ENCODE assay signal across 8 cellular contexts in the genomic region with DNA sequence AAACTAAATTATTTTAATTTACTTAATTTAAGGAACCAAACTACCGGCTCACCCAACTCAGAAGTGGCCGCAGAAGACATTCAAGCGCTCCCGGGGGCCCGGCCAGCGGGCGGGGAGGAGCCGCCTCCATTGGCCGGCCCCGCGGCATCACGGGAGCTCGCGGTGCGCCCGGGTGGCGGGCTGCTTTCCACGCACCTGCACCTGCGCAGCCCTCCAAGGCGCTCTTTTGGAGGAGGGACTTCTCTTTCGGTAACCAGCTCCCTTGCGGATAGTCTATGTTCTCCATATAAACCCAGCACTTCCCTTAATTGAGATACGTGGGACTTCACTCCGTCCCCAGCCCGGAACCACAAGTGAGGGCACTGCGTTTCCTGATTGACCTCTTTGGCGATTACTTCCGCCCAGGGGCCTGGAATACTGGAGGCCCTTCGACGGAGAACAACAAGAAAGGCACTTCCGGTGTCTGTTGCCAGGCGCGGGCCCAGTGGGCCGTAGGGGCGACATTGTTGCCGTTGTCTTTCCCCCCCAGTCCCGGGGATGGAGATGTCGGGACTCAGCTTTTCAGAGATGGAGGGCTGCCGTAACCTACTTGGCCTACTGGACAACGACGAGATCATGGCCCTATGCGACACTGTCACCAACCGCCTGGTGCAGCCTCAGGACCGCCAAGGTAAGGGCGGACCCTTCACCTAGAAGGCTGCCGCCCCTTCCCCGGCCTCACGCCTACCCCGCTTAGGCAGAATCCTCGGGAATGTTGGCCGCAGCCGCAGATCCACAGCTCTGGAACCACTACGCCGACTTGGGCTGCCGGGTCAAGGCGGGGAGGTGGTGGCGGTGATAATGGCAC. TPM values are rescaled to one million over a fixed set of nuclear protein-coding genes. Genes with fewer than 3 reads are reported as not detected.
DNase-seq lines count a peak whose midpoint lies in the region; ATAC-seq, FAIRE-seq and TF ChIP-seq lines count a peak whose summit lies in the region.

C3orf38 (plus strand) TSS at position 444 of the 847 bp plus-strand sequence; CDS start at position 538, 94 bp downstream.

- ATAC-seq in stimulated activated naive CD8-positive, alpha-beta T cell treated with anti-CD3 and anti-CD28 coated beads, Interleukin-15, Interleukin-2, amounts not matched to agents 100 U/mL and 50 U/mL, for 24 hours: peak; percentile 89

- H3K4me3 ChIP-seq in fibroblast of the aortic adventitia (ENCODE audit: low read depth, low read length): peak within 1 kb of the TSS; percentile 99

- peak within 1 kb of the TSS; percentile 99 to 100 (median 99) for H3K4me3 Mint-ChIP-seq in nephron

- H3K36me3 Mint-ChIP-seq in nephron (ENCODE audit: low read depth): peaks cover 18% of the 10 kb centered on the region

- H3K27me3 Mint-ChIP-seq in nephron (ENCODE audit: low read depth): no peaks in the 10 kb centered on the region

- no peaks in the 10 kb centered on the region for H3K9me3 Mint-ChIP-seq in nephron

- no peak for TF ChIP-seq CTCF in fibroblast of the aortic adventitia (IDR thresholded peaks at IDR 0.05; ENCODE audit: insufficient read depth, low read length)
- TF ChIP-seq CTCF in nephron (IDR thresholded peaks at IDR 0.05; ENCODE audit: unreplicated experiment in 3 of 3): no peak

- peak within 1 kb of the TSS; percentile 99 for H3K27ac Mint-ChIP-seq in nephron

- FAIRE-seq in H54 (lab: Jason Lieb, UNC): peak; percentile 80

- peak; percentile 98 for DNase-seq in ELR (ENCODE audit: low read depth)
- DNase-seq in H54 (ENCODE audit: insufficient read length, low spot score): peak; percentile 71
- peak; percentile 87 for DNase-seq in LoVo (ENCODE audit: low spot score)
- DNase-seq in activated effector memory CD4-positive, alpha-beta T cell treated with Interleukin-2 at 50 U/mL for 16 hours: peak; percentile 76
- DNase-seq in fibroblast of the aortic adventitia (ENCODE audit: low read depth): peak; percentile 93
- peak; percentile 79 for DNase-seq in stimulated activated naive CD8-positive, alpha-beta T cell treated with anti-CD3 and anti-CD28 coated beads, Interleukin-15, Interleukin-2, amounts not matched to agents 100 U/mL and 50 U/mL, for 24 hours

- TF ChIP-seq POLR2A in H54 (IDR thresholded peaks at IDR 0.05; ENCODE audit: low read depth, low read length) (peak; percentile 55), Raji (IDR thresholded peaks at IDR 0.05; ENCODE audit: insufficient read depth, low read depth, low read length) (peak; percentile 65)

- H3K4me1 Mint-ChIP-seq in nephron: peaks cover 27% of the 10 kb centered on the region

RNA-seq across cellular contexts. Expression of gene C3orf38, which starts in this region (rescaled TPM):
- total RNA-seq in fibroblast of the aortic adventitia (ENCODE audit: low replicate concordance): 17.3 and 42.4 TPM in 2 replicates

Comparison
In these comparisons a context has a peak if more than half of its experiments do, and no peak if none do; other contexts are left out.
1. Peak in every context shown above with its lines: DNase-seq, ATAC-seq and H3K4me3 ChIP-seq.